ENCODE assay signal across 8 cellular contexts in genomic region chr19:42201489-42202289, GRCh38. TPM values are rescaled to one million over a fixed set of nuclear protein-coding genes. Genes with fewer than 3 reads are reported as not detected.
DNase-seq lines count a peak whose midpoint lies in the region; ATAC-seq, FAIRE-seq and TF ChIP-seq lines count a peak whose summit lies in the region.

No MANE protein-coding gene starts in this region.

- POLR2A ChIA-PET in PC-9 (lab: Charles Lee; ENCODE audit: unreplicated experiment), result interaction anchor here (0.7 kb wide), 1 partner anchor 42 kb away, joined by 3 read pairs; no protein-coding TSS in a partner anchor

- no peak for TF ChIP-seq CTCF in PC-9 (conservative IDR thresholded peaks at IDR 0.05)

- no peak for TF ChIP-seq POLR2A in H54 (IDR thresholded peaks at IDR 0.05; ENCODE audit: low read depth, low read length)

- peak overlapping the region; percentile 87 for H3K27ac Mint-ChIP-seq in stimulated activated memory B cell treated with anti-CD40 and anti-IgM and Interleukin-4, amounts not matched to agents 10 μg/mL and 1 μg/mL and 100 μg/mL, for 72 hours

- H3K9me3 Mint-ChIP-seq in stimulated activated memory B cell treated with anti-CD40 and anti-IgM and Interleukin-4, amounts not matched to agents 10 μg/mL and 1 μg/mL and 100 μg/mL, for 72 hours, result no peaks in the 10 kb centered on the region

- peaks cover 34% of the 10 kb centered on the region for H3K36me3 Mint-ChIP-seq in stimulated activated memory B cell treated with anti-CD40 and anti-IgM and Interleukin-4, amounts not matched to agents 10 μg/mL and 1 μg/mL and 100 μg/mL, for 72 hours

- H3K36me3 ChIP-seq in esophagus (ENCODE audit: control insufficient read depth in 2 of 2, insufficient read depth in 2 of 2, low read length in 1 of 2) (peaks cover 17 to 43% of the 10 kb centered on the region in 2 donors), PC-9 (ENCODE audit: low read depth) (peaks cover 40% of the 10 kb centered on the region)

- H3K27ac ChIP-seq in esophagus (ENCODE audit: low read depth in 2 of 2, low read length in 1 of 2) (peak overlapping the region; percentile 58 to 59), PC-9 (no peak overlapping the region)

- peaks cover 75% of the 10 kb centered on the region for H3K4me1 Mint-ChIP-seq in stimulated activated memory B cell treated with anti-CD40 and anti-IgM and Interleukin-4, amounts not matched to agents 10 μg/mL and 1 μg/mL and 100 μg/mL, for 72 hours

- no peak for FAIRE-seq in H54 (lab: Jason Lieb, UNC)

- no peaks in the 10 kb centered on the region for H3K9me3 ChIP-seq in esophagus (ENCODE audit: control insufficient read depth in 2 of 2, insufficient read depth in 1 of 2, low read depth in 1 of 2, low read length in 1 of 2)
- H3K9me3 ChIP-seq in PC-9 (ENCODE audit: insufficient read depth, low read depth), result no peaks in the 10 kb centered on the region

- H3K4me3 Mint-ChIP-seq in stimulated activated memory B cell treated with anti-CD40 and anti-IgM and Interleukin-4, amounts not matched to agents 10 μg/mL and 1 μg/mL and 100 μg/mL, for 72 hours, result peak overlapping the region; percentile 28

- H3K27me3 ChIP-seq in esophagus (ENCODE audit: control insufficient read depth in 1 of 2, insufficient read depth in 2 of 2, low read length in 2 of 2) (no peaks in the 10 kb centered on the region), PC-9 (ENCODE audit: insufficient read depth, low read depth) (no peaks in the 10 kb centered on the region)

- no peaks in the 10 kb centered on the region for H3K9me2 ChIP-seq in PC-9 (ENCODE audit: insufficient read depth)

- peaks cover 29% of the 10 kb centered on the region; the same call in 1 of the 2 replicates for H3F3A ChIP-seq in PC-9 (ENCODE audit: insufficient read depth, low read depth)

- CTCF ChIA-PET in PC-9 (lab: Charles Lee), result no interaction called here

- BruUV-seq in PC-9 (replicated peaks; lab: Mats Ljungman, UMichigan), result no TSS peak

- intact Hi-C loops in PC-9 (cut with micrococcal nuclease; ENCODE audit: unreplicated experiment), result no loop called here

- WGBS in esophagus, 2 donors, result 62 to 66% methylated on average over 6 of the region's 6 CpGs

- DNase-seq in SKM-1 (lab: John Stamatoyannopoulos, UW; ENCODE audit: unreplicated experiment), result peak; percentile 56
- DNase-seq in NCI-H526 (lab: John Stamatoyannopoulos, UW), result no peak
- DNase-seq in H54 (ENCODE audit: insufficient read length, low spot score), result no peak
- DNase-seq in PC-9, result no peak
- DNase-seq in NCI-H2107 treated with DMSO at 0.1 percent for 48 hours (lab: John Stamatoyannopoulos, UW; ENCODE audit: unreplicated experiment), result no peak

- H3K4me3 ChIP-seq in esophagus (ENCODE audit: low read depth in 1 of 2, low read length in 2 of 2), result no peak overlapping the region
- H3K4me3 ChIP-seq in PC-9, result no peak overlapping the region

- H3K79me2 ChIP-seq in PC-9 (ENCODE audit: low read depth), result peaks cover 68% of the 10 kb centered on the region

- H3K4me1 ChIP-seq in esophagus (ENCODE audit: control insufficient read depth in 2 of 2, insufficient read depth in 2 of 2, low read length in 1 of 2), result peaks cover 6 to 37% of the 10 kb centered on the region in 2 donors
- H3K4me1 ChIP-seq in PC-9 (replicated peaks; ENCODE audit: insufficient read depth), result peaks cover 15% of the 10 kb centered on the region

- H3K4me2 ChIP-seq in PC-9, result no peak overlapping the region

- no peaks in the 10 kb centered on the region for H3K27me3 Mint-ChIP-seq in stimulated activated memory B cell treated with anti-CD40 and anti-IgM and Interleukin-4, amounts not matched to agents 10 μg/mL and 1 μg/mL and 100 μg/mL, for 72 hours

- 0 out of 2 replicates have a peak, but pooled peaks cover 3% of the 10 kb centered on the region for H4K20me1 ChIP-seq in PC-9 (ENCODE audit: insufficient read depth)

- ATAC-seq in GM21423 (IDR thresholded peaks at IDR 0.05; ENCODE audit: unreplicated experiment), result peak; percentile 43
- peak; percentile 91 for ATAC-seq in stimulated activated memory B cell treated with anti-CD40 and anti-IgM and Interleukin-4, amounts not matched to agents 10 μg/mL and 1 μg/mL and 100 μg/mL, for 72 hours

- H2AFZ ChIP-seq in PC-9, result no peak overlapping the region

RNA-seq across cellular contexts. Expression of gene DEDD2, which starts 15.8 kb away (rescaled TPM):
- polyA plus RNA-seq in esophagus, result 10 to 100 TPM; 20.7 to 21.9 TPM
- total RNA-seq in PC-9 (2021), result 45.6 and 49.6 TPM in 2 replicates

RNA-seq across cellular contexts. Expression of gene ZNF526, which starts 18.4 kb away (rescaled TPM):
- polyA plus RNA-seq in esophagus, result 1 to 10 TPM; 2.3 to 3.6 TPM
- 13.4 and 13.9 TPM in 2 replicates for total RNA-seq in PC-9 (2021)

RNA-seq across cellular contexts. Expression of gene GSK3A, which starts 40.7 kb away (rescaled TPM):
- polyA plus RNA-seq in esophagus, result 10 to 100 TPM; 32.9 TPM
- total RNA-seq in PC-9 (2021), result 37.4 and 44.6 TPM in 2 replicates

RNA-seq across cellular contexts. Expression of gene ERF, which starts 53.2 kb away (rescaled TPM):
- polyA plus RNA-seq in esophagus, result 10 to 100 TPM; 19.5 to 29.6 TPM
- 57.4 and 79.1 TPM in 2 replicates for total RNA-seq in PC-9 (2021)
